ENCODE assay signal across 30 cellular contexts in genomic region chr2:12051831-12052230, GRCh38.
DNase-seq lines count a peak whose midpoint lies in the region; ATAC-seq and TF ChIP-seq lines count a peak whose summit lies in the region.
"Had no signal": no experiment of that assay in that cellular context is flagged by ENCODE, and none has a peak within 500 bp of the region (broad histone marks: within the 10 kb centered on the region; RNA-seq: fewer than 3 reads in every experiment).

No MANE protein-coding gene starts in this region.

- no peaks in the 10 kb centered on the region for H3K27me3 Mint-ChIP-seq in activated naive CD4-positive, alpha-beta T cell treated with anti-CD3 and anti-CD28 coated beads for 36 hours (ENCODE audit: low read depth)
- H3K27me3 Mint-ChIP-seq: B cell, memory B cell had no signal

- H2AFZ ChIP-seq in OCI-LY1 (ENCODE audit: low read length): no peak overlapping the region

- H3K9me2 ChIP-seq in OCI-LY1 (ENCODE audit: low read depth, low read length): no peaks in the 10 kb centered on the region

- no peak overlapping the region for H3K27ac Mint-ChIP-seq in activated naive CD4-positive, alpha-beta T cell treated with anti-CD3 and anti-CD28 coated beads for 36 hours
- H3K27ac Mint-ChIP-seq: B cell; effector memory CD8-positive, alpha-beta T cell; memory B cell had no signal

- H3K4me3 ChIP-seq in OCI-LY1 (ENCODE audit: low read depth, low read length, poor library complexity, severe bottlenecking): no peak overlapping the region
- H3K4me3 ChIP-seq: GM12878, sigmoid colon, transverse colon had no signal

- peaks cover 74% of the 10 kb centered on the region for H3K4me1 ChIP-seq in OCI-LY1 (ENCODE audit: insufficient read depth, low read length, severe bottlenecking)
- H3K4me1 ChIP-seq: foreskin keratinocyte, sigmoid colon had no signal

- no peaks in the 10 kb centered on the region for H3F3A ChIP-seq in OCI-LY1 (ENCODE audit: insufficient read depth, low read length)

- peaks cover 13% of the 10 kb centered on the region; the same call in 1 of the 2 replicates for H3K36me3 ChIP-seq in OCI-LY1 (ENCODE audit: insufficient read depth, low read length)
- H3K36me3 ChIP-seq: sigmoid colon, transverse colon had no signal

- ATAC-seq in omental fat pad (ENCODE audit: low FRiP score): peak; percentile 48
- ATAC-seq in GM21825 (IDR thresholded peaks at IDR 0.05; ENCODE audit: unreplicated experiment): no peak
- ATAC-seq in HG02884 (IDR thresholded peaks at IDR 0.05; ENCODE audit: unreplicated experiment): no peak
- ATAC-seq: effector memory CD8-positive, alpha-beta T cell; foreskin keratinocyte; GM12878; HCT116; naive thymus-derived CD8-positive, alpha-beta T cell had no signal

- no peak overlapping the region; the same call in 1 of the 2 replicates for H3K9ac ChIP-seq in OCI-LY1 (ENCODE audit: low read length)

- H3K4me1 Mint-ChIP-seq in activated naive CD4-positive, alpha-beta T cell treated with anti-CD3 and anti-CD28 coated beads for 36 hours (ENCODE audit: low read depth): peaks cover 18% of the 10 kb centered on the region

- no peak overlapping the region for H3K4me3 Mint-ChIP-seq in activated naive CD4-positive, alpha-beta T cell treated with anti-CD3 and anti-CD28 coated beads for 36 hours
- H3K4me3 Mint-ChIP-seq: B cell; effector memory CD8-positive, alpha-beta T cell; memory B cell; naive thymus-derived CD8-positive, alpha-beta T cell had no signal

- no peaks in the 10 kb centered on the region for H4K20me1 ChIP-seq in OCI-LY1 (ENCODE audit: insufficient read depth, low read length)

- H3K9me3 Mint-ChIP-seq in activated naive CD4-positive, alpha-beta T cell treated with anti-CD3 and anti-CD28 coated beads for 36 hours: peaks cover 7% of the 10 kb centered on the region

- no peak for TF ChIP-seq CTCF in OCI-LY1 (IDR thresholded peaks at IDR 0.05; ENCODE audit: low read length)
- no peak for TF ChIP-seq CTCF in omental fat pad (IDR thresholded peaks at IDR 0.05)

- H3K4me2 ChIP-seq in OCI-LY1 (ENCODE audit: low read length): no peak overlapping the region

- no peaks in the 10 kb centered on the region for H3K36me3 Mint-ChIP-seq in activated naive CD4-positive, alpha-beta T cell treated with anti-CD3 and anti-CD28 coated beads for 36 hours (ENCODE audit: low read depth)
- H3K36me3 Mint-ChIP-seq: naive thymus-derived CD8-positive, alpha-beta T cell had no signal

- H3K79me2 ChIP-seq in OCI-LY1 (ENCODE audit: insufficient read depth, low read length): no peaks in the 10 kb centered on the region

- CTCF ChIA-PET in activated naive CD4-positive, alpha-beta T cell treated with anti-CD3 and anti-CD28 coated beads for 36 hours (lab: Charles Lee): no interaction called here

- peak overlapping the region; percentile 99 for H3K27ac ChIP-seq in OCI-LY1 (ENCODE audit: low read depth, low read length, poor library complexity, severe bottlenecking)
- H3K27ac ChIP-seq: foreskin keratinocyte, HL-60, sigmoid colon, transverse colon had no signal

- DNase-seq in EL (peak; percentile 42), dedifferentiated amniotic fluid mesenchymal stem cell (ENCODE audit: extremely low spot score) (peak; percentile 58), omental fat pad (ENCODE audit: low spot score) (no peak), COR-L47 (lab: John Stamatoyannopoulos, UW) (no peak)
- no peak for DNase-seq in activated naive CD4-positive, alpha-beta T cell treated with anti-CD3 and anti-CD28 coated beads for 36 hours
- DNase-seq: activated CD4-positive, alpha-beta T cell treated with anti-CD3 and anti-CD28 coated beads, Interleukin-2, amount 50 U/mL, for 4 hours; activated gamma-delta T cell treated with Interleukin-2 at 50 U/mL for 16 hours; amygdala; Calu3; effector memory CD8-positive, alpha-beta T cell; foreskin keratinocyte; GF-D8; naive thymus-derived CD8-positive, alpha-beta T cell; NCI-H2029; NCI-H510A treated with DMSO at 0.1 percent for 48 hours; posterior cingulate gyrus; Right ventricle myocardium superior; sigmoid colon; stimulated activated CD4-positive, alpha-beta T cell treated with anti-CD3 and anti-CD28 coated beads, Interleukin-2, amount 100 ng/mL, for 24 hours; stimulated activated naive CD4-positive, alpha-beta T cell treated with Interleukin-2 at 50 U/mL for 16 hours; T-helper 1 cell; transverse colon had no signal

- H3K9me3 ChIP-seq in OCI-LY1 (ENCODE audit: low read length): 0 out of 2 replicates have a peak, but pooled peaks cover 3% of the 10 kb centered on the region
- H3K9me3 ChIP-seq: sigmoid colon, transverse colon had no signal

- no peaks in the 10 kb centered on the region for H3K27me3 ChIP-seq in OCI-LY1 (ENCODE audit: insufficient read depth, low read length)
- H3K27me3 ChIP-seq: sigmoid colon, transverse colon had no signal

- intact Hi-C loops in activated naive CD4-positive, alpha-beta T cell treated with anti-CD3 and anti-CD28 coated beads for 36 hours (cut with micrococcal nuclease): no loop called here

Comparison
In these comparisons a context has a peak if more than half of its experiments do, and no peak if none do; other contexts are left out.
1. DNase-seq: peak in EL (single experiment) and dedifferentiated amniotic fluid mesenchymal stem cell (single experiment); none in omental fat pad (single experiment), activated naive CD4-positive, alpha-beta T cell treated with anti-CD3 and anti-CD28 coated beads for 36 hours (single experiment) and COR-L47 (single experiment).